ENCODE assay signal across 19 cellular contexts in the genomic region with DNA sequence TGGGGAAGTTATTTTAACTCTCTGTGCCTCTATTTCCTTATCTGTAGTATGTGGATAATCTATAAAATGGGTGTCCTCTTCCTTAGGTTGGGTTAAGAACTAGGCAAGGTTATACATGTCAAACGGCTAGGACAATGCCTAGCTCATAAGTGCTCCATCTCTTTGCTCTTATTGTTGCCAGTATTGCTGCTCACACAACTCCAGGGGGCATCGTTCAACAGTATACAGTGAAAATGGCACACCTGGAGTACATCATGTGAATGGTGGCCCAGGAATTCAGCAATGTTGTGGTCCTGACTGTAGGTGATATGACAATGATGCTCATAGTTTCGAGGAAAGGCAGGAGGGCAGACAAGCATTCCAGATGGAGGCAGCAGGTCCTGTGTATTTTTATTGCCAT. TPM values are rescaled to one million over a fixed set of nuclear protein-coding genes. Genes with fewer than 3 reads are reported as not detected.
DNase-seq lines count a peak whose midpoint lies in the region; ATAC-seq, FAIRE-seq and TF ChIP-seq lines count a peak whose summit lies in the region.
"Had no signal": no experiment of that assay in that cellular context is flagged by ENCODE, and none has a peak within 500 bp of the region (broad histone marks: within the 10 kb centered on the region; RNA-seq: fewer than 3 reads in every experiment).

No MANE protein-coding gene starts in this region.

- H3K9me3 ChIP-seq in A549 (no peaks in the 10 kb centered on the region), BLaER1 (no peaks in the 10 kb centered on the region)
- H3K9me3 ChIP-seq: HAP-1 had no signal

- no peaks in the 10 kb centered on the region for H3K36me3 ChIP-seq in BLaER1
- H3K36me3 ChIP-seq: HAP-1 had no signal

- TF ChIP-seq CTCF in A549 (IDR thresholded peaks at IDR 0.05) (peak; percentile 26; the same call in 1 of the 3 replicates), foreskin fibroblast (IDR thresholded peaks at IDR 0.05; ENCODE audit: low read depth, low read length) (peak; percentile 9)

- peak in 1 of 2 experiments; percentile 26 for DNase-seq in A549 (ENCODE audit: low read depth in 1 of 2, low spot score in 1 of 2)
- DNase-seq in foreskin fibroblast = no peak
- no peak for DNase-seq in activated CD8-positive, alpha-beta memory T cell treated with anti-CD3 and anti-CD28 coated beads, Interleukin-2, amount 10 ng/mL, durations not matched to agents 7 days and 5 days
- DNase-seq: ACHN, KBM-7, MV-4-11, NCI-H1694 treated with DMSO at 0.1 percent for 48 hours, SHP77, T-helper 1 cell, T-helper 9 cell had no signal

- H3K9ac ChIP-seq in BLaER1 = no peak overlapping the region

- WGBS in A549 (ENCODE audit: missing lambda C conversion rate) = 81% methylated on average over 3 of the region's 3 CpGs

- POLR2A ChIA-PET in A549 (lab: Yijun Ruan, JAX) = no interaction called here

- H3K4me1 ChIP-seq in A549 = no peaks in the 10 kb centered on the region
- peaks cover 11% of the 10 kb centered on the region for H3K4me1 ChIP-seq in BLaER1
- H3K4me1 ChIP-seq: HAP-1 had no signal

- no peak overlapping the region for H3K27ac ChIP-seq in A549
- no peak overlapping the region for H3K27ac ChIP-seq in BLaER1
- H3K27ac ChIP-seq: SK-N-MC had no signal

- H3K4me1 Mint-ChIP-seq in activated CD8-positive, alpha-beta memory T cell treated with anti-CD3 and anti-CD28 coated beads, Interleukin-2, amount 10 ng/mL, durations not matched to agents 7 days and 5 days = no peaks in the 10 kb centered on the region
- H3K4me1 Mint-ChIP-seq: CD14-positive monocyte had no signal

- H3K27me3 ChIP-seq in BLaER1 = no peaks in the 10 kb centered on the region

- ATAC-seq in A549 (peak in 1 of 2 experiments; percentile 66; a peak in 3 of 6 replicates), HG02973 (IDR thresholded peaks at IDR 0.05; ENCODE audit: unreplicated experiment) (no peak), HG03097 (IDR thresholded peaks at IDR 0.05; ENCODE audit: low FRiP score, unreplicated experiment) (no peak)
- no peak for ATAC-seq in activated CD8-positive, alpha-beta memory T cell treated with anti-CD3 and anti-CD28 coated beads, Interleukin-2, amount 10 ng/mL, durations not matched to agents 7 days and 5 days

- no peak for TF ChIP-seq POLR2A in A549 (IDR thresholded peaks at IDR 0.05; ENCODE audit: low read length)

- H3K4me3 Mint-ChIP-seq in activated CD8-positive, alpha-beta memory T cell treated with anti-CD3 and anti-CD28 coated beads, Interleukin-2, amount 10 ng/mL, durations not matched to agents 7 days and 5 days = no peak overlapping the region
- H3K4me3 Mint-ChIP-seq: CD14-positive monocyte had no signal

- no peaks in the 10 kb centered on the region for H4K20me1 ChIP-seq in BLaER1

- H3K9me3 Mint-ChIP-seq in activated CD8-positive, alpha-beta memory T cell treated with anti-CD3 and anti-CD28 coated beads, Interleukin-2, amount 10 ng/mL, durations not matched to agents 7 days and 5 days (ENCODE audit: low read depth) = no peaks in the 10 kb centered on the region

- FAIRE-seq in A549 (lab: Jason Lieb, UNC) = no peak
- FAIRE-seq: RCC 7860 had no signal

- no peak overlapping the region for H3K27ac Mint-ChIP-seq in activated CD8-positive, alpha-beta memory T cell treated with anti-CD3 and anti-CD28 coated beads, Interleukin-2, amount 10 ng/mL, durations not matched to agents 7 days and 5 days
- H3K27ac Mint-ChIP-seq: CD14-positive monocyte had no signal

- H3K4me3 ChIP-seq in A549 (no peak overlapping the region), BLaER1 (no peak overlapping the region), foreskin fibroblast (ENCODE audit: low read depth in 1 of 2, low read length in 2 of 2) (no peak overlapping the region)
- H3K4me3 ChIP-seq: HAP-1, SK-N-MC had no signal

- peak in 1 of 2 experiments; percentile 51; a peak in 2 of 5 replicates for TF ChIP-seq RAD21 in A549 (conservative IDR thresholded peaks at IDR 0.05 in 1 of 2, IDR thresholded peaks at IDR 0.05 in 1 of 2)
- TF ChIP-seq RAD21 in Ishikawa (IDR thresholded peaks at IDR 0.05; ENCODE audit: low read depth) = peak; percentile 15; the same call in 1 of the 2 replicates

- CTCF ChIA-PET in A549 (lab: Yijun Ruan, JAX) = interaction anchor here (1.3 to 2.0 kb wide), 4 partner anchors 30 to 283 kb away, joined by 3 to 8 read pairs (median 8); a partner anchor contains a TSS
- CTCF ChIA-PET in activated CD8-positive, alpha-beta memory T cell treated with anti-CD3 and anti-CD28 coated beads, Interleukin-2, amount 10 ng/mL, durations not matched to agents 7 days and 5 days (lab: Charles Lee) = no interaction called here

- TF ChIP-seq EP300 in A549 (IDR thresholded peaks at IDR 0.05) = no peak
- no peak for TF ChIP-seq EP300 in Ishikawa (IDR thresholded peaks at IDR 0.05; ENCODE audit: borderline replicate concordance)

- H3K4me2 ChIP-seq in A549 (no peak overlapping the region), BLaER1 (peak overlapping the region; percentile 9)

- H3K27me3 Mint-ChIP-seq in activated CD8-positive, alpha-beta memory T cell treated with anti-CD3 and anti-CD28 coated beads, Interleukin-2, amount 10 ng/mL, durations not matched to agents 7 days and 5 days = no peaks in the 10 kb centered on the region

- no peaks in the 10 kb centered on the region for H3K36me3 Mint-ChIP-seq in activated CD8-positive, alpha-beta memory T cell treated with anti-CD3 and anti-CD28 coated beads, Interleukin-2, amount 10 ng/mL, durations not matched to agents 7 days and 5 days
- H3K36me3 Mint-ChIP-seq: CD14-positive monocyte had no signal

TF ChIP-seq in A549, 52 proteins besides CTCF, POLR2A, EP300 and RAD21:
- TF ChIP-seq TFCP2L1 (CRISPR knock-in tag; IDR thresholded peaks at IDR 0.05) (no peak), SMC3 (IDR thresholded peaks at IDR 0.05) (peak; percentile 36; the same call in 1 of the 3 replicates)

TF ChIP-seq in Ishikawa, 13 proteins besides CTCF, POLR2A, EP300 and RAD21:
- TF ChIP-seq ZBTB7A (IDR thresholded peaks at IDR 0.05; ENCODE audit: low read depth) = no peak
- no peak for TF ChIP-seq CREB1 (IDR thresholded peaks at IDR 0.05; ENCODE audit: low read depth)
- TF ChIP-seq CEBPB (IDR thresholded peaks at IDR 0.05) = no peak
- no peak for TF ChIP-seq FOXM1 (IDR thresholded peaks at IDR 0.05; ENCODE audit: borderline replicate concordance, low read depth)
- TF ChIP-seq, protein P1, sequence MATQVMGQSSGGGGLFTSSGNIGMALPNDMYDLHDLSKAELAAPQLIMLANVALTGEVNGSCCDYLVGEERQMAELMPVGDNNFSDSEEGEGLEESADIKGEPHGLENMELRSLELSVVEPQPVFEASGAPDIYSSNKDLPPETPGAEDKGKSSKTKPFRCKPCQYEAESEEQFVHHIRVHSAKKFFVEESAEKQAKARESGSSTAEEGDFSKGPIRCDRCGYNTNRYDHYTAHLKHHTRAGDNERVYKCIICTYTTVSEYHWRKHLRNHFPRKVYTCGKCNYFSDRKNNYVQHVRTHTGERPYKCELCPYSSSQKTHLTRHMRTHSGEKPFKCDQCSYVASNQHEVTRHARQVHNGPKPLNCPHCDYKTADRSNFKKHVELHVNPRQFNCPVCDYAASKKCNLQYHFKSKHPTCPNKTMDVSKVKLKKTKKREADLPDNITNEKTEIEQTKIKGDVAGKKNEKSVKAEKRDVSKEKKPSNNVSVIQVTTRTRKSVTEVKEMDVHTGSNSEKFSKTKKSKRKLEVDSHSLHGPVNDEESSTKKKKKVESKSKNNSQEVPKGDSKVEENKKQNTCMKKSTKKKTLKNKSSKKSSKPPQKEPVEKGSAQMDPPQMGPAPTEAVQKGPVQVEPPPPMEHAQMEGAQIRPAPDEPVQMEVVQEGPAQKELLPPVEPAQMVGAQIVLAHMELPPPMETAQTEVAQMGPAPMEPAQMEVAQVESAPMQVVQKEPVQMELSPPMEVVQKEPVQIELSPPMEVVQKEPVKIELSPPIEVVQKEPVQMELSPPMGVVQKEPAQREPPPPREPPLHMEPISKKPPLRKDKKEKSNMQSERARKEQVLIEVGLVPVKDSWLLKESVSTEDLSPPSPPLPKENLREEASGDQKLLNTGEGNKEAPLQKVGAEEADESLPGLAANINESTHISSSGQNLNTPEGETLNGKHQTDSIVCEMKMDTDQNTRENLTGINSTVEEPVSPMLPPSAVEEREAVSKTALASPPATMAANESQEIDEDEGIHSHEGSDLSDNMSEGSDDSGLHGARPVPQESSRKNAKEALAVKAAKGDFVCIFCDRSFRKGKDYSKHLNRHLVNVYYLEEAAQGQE (IDR thresholded peaks at IDR 0.05; ENCODE audit: low read depth) = no peak

RNA-seq across cellular contexts. Expression of a gene that starts 30.1 kb away (rescaled TPM):
- polyA plus RNA-seq in A549 (2011; rRNA removed) (12.7 and 22.7 TPM in 2 replicates), A549 (2017; fragmentation: RNase III; extraction: RNeasy Plus Mini Kit Qiagen cat#74134 plus additional on column Dnase treatment) (18.3 to 22.9 TPM (median 21.2 TPM) in 3 replicates)
- polyA plus RNA-seq in A549 (2012; cell fraction: cytosol; rRNA removed) = 42.0 and 46.9 TPM in 2 replicates
- 77.7 and 91.2 TPM in 2 replicates for polyA plus RNA-seq in A549 (2012; cell fraction: nucleus; rRNA removed)
- polyA minus RNA-seq in A549 (2011; rRNA and poly(A)+ RNA removed) = 55.8 and 61.8 TPM in 2 replicates
- total RNA-seq in activated CD8-positive, alpha-beta memory T cell treated with anti-CD3 and anti-CD28 coated beads, Interleukin-2, amount 10 ng/mL, durations not matched to agents 7 days and 5 days = under 1 TPM in 1 of 2 experiments, not detected in 1; 0.09 TPM
- total RNA-seq: NCI-H460 had no signal
- polyA plus RNA-seq: CD14-positive monocyte had no signal
